7 cellular contexts compared by ENCODE assay signal in genomic region chr15:56776839-56777238, GRCh38.
"Had no signal": no experiment of that assay in that cellular context is flagged by ENCODE, and none has a peak within 500 bp of the region (broad histone marks: within the 10 kb centered on the region; RNA-seq: fewer than 3 reads in every experiment).

No MANE protein-coding gene starts in this region.

- ATAC-seq: HepG2 had no signal

- FAIRE-seq: HepG2, HTR-8/SVneo had no signal

- H3K9ac ChIP-seq: KMS-11 had no signal

- DNase-seq: IMR-90, KBM-7, KG1 had no signal

- H3K27ac ChIP-seq: KMS-11 had no signal

- H3K4me3 Mint-ChIP-seq: IgD-negative memory B cell had no signal

- H3K4me2 ChIP-seq: KMS-11 had no signal
